Comparison of ENCODE assay signal across 2 cellular contexts in the genomic region with DNA sequence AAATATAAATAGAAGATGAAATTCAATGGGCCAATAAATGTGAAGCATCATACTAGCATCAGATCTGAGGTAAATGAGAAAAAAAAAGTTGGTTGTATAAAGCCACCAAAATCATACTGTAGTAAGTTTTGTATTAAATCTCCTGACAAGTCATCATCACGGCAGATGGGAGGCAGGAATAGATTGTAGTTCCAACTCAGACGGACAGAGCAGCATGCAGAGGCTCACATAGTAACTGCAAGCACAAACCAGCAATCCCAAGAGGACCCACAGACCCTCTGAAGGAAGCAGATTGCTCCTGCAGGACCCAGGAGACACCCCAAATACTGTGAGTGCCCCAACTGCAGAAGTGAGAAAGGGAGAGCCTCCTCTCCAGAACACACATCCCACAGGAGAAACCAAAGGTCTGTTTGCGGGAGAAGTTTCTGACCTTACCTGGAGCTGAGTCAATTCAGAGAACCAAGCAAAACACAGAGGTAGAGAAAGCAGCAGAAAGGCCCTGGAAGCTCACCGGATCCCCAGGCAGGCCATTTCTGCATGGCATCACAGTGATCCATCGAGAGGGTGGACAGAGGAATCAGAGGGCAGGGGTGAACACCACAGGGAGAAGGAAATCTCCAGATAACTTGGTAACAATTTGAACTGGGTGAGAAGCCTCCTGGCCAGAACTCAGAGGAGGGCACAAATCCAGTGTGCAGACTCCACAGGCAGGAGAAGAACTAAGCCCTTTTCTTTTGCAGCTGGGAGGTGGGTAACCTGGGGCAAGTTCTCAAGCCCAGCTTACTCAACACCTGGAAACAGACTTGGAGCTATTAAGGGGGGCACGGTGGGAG.
TF ChIP-seq lines count a peak whose summit lies in the region.

No MANE protein-coding gene starts in this region.

TF ChIP-seq in H1, 55 proteins besides CTCF, POLR2A, EP300 and RAD21 (continues in another document):
- TF ChIP-seq SUZ12 (IDR thresholded peaks at IDR 0.05; ENCODE audit: low read length) (no peak), GTF2F1 (IDR thresholded peaks at IDR 0.05; ENCODE audit: borderline replicate concordance, low read depth, low read length) (no peak), SIN3A (conservative IDR thresholded peaks at IDR 0.05 in 1 of 2, IDR thresholded peaks at IDR 0.05 in 1 of 2; ENCODE audit: low read depth in 1 of 2, low read length in 2 of 2) (no peak), BRCA1 (IDR thresholded peaks at IDR 0.05; ENCODE audit: low read depth, low read length) (no peak), SRF (IDR thresholded peaks at IDR 0.05; ENCODE audit: low read depth, low read length) (no peak), CHD1 (IDR thresholded peaks at IDR 0.05; ENCODE audit: low read depth, low read length) (no peak)
- TF ChIP-seq, protein P1, sequence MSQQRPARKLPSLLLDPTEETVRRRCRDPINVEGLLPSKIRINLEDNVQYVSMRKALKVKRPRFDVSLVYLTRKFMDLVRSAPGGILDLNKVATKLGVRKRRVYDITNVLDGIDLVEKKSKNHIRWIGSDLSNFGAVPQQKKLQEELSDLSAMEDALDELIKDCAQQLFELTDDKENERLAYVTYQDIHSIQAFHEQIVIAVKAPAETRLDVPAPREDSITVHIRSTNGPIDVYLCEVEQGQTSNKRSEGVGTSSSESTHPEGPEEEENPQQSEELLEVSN (IDR thresholded peaks at IDR 0.05) = no peak
- TF ChIP-seq, protein P2, sequence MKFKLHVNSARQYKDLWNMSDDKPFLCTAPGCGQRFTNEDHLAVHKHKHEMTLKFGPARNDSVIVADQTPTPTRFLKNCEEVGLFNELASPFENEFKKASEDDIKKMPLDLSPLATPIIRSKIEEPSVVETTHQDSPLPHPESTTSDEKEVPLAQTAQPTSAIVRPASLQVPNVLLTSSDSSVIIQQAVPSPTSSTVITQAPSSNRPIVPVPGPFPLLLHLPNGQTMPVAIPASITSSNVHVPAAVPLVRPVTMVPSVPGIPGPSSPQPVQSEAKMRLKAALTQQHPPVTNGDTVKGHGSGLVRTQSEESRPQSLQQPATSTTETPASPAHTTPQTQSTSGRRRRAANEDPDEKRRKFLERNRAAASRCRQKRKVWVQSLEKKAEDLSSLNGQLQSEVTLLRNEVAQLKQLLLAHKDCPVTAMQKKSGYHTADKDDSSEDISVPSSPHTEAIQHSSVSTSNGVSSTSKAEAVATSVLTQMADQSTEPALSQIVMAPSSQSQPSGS (IDR thresholded peaks at IDR 0.05; ENCODE audit: low read length) = no peak
- TF ChIP-seq, protein P3, sequence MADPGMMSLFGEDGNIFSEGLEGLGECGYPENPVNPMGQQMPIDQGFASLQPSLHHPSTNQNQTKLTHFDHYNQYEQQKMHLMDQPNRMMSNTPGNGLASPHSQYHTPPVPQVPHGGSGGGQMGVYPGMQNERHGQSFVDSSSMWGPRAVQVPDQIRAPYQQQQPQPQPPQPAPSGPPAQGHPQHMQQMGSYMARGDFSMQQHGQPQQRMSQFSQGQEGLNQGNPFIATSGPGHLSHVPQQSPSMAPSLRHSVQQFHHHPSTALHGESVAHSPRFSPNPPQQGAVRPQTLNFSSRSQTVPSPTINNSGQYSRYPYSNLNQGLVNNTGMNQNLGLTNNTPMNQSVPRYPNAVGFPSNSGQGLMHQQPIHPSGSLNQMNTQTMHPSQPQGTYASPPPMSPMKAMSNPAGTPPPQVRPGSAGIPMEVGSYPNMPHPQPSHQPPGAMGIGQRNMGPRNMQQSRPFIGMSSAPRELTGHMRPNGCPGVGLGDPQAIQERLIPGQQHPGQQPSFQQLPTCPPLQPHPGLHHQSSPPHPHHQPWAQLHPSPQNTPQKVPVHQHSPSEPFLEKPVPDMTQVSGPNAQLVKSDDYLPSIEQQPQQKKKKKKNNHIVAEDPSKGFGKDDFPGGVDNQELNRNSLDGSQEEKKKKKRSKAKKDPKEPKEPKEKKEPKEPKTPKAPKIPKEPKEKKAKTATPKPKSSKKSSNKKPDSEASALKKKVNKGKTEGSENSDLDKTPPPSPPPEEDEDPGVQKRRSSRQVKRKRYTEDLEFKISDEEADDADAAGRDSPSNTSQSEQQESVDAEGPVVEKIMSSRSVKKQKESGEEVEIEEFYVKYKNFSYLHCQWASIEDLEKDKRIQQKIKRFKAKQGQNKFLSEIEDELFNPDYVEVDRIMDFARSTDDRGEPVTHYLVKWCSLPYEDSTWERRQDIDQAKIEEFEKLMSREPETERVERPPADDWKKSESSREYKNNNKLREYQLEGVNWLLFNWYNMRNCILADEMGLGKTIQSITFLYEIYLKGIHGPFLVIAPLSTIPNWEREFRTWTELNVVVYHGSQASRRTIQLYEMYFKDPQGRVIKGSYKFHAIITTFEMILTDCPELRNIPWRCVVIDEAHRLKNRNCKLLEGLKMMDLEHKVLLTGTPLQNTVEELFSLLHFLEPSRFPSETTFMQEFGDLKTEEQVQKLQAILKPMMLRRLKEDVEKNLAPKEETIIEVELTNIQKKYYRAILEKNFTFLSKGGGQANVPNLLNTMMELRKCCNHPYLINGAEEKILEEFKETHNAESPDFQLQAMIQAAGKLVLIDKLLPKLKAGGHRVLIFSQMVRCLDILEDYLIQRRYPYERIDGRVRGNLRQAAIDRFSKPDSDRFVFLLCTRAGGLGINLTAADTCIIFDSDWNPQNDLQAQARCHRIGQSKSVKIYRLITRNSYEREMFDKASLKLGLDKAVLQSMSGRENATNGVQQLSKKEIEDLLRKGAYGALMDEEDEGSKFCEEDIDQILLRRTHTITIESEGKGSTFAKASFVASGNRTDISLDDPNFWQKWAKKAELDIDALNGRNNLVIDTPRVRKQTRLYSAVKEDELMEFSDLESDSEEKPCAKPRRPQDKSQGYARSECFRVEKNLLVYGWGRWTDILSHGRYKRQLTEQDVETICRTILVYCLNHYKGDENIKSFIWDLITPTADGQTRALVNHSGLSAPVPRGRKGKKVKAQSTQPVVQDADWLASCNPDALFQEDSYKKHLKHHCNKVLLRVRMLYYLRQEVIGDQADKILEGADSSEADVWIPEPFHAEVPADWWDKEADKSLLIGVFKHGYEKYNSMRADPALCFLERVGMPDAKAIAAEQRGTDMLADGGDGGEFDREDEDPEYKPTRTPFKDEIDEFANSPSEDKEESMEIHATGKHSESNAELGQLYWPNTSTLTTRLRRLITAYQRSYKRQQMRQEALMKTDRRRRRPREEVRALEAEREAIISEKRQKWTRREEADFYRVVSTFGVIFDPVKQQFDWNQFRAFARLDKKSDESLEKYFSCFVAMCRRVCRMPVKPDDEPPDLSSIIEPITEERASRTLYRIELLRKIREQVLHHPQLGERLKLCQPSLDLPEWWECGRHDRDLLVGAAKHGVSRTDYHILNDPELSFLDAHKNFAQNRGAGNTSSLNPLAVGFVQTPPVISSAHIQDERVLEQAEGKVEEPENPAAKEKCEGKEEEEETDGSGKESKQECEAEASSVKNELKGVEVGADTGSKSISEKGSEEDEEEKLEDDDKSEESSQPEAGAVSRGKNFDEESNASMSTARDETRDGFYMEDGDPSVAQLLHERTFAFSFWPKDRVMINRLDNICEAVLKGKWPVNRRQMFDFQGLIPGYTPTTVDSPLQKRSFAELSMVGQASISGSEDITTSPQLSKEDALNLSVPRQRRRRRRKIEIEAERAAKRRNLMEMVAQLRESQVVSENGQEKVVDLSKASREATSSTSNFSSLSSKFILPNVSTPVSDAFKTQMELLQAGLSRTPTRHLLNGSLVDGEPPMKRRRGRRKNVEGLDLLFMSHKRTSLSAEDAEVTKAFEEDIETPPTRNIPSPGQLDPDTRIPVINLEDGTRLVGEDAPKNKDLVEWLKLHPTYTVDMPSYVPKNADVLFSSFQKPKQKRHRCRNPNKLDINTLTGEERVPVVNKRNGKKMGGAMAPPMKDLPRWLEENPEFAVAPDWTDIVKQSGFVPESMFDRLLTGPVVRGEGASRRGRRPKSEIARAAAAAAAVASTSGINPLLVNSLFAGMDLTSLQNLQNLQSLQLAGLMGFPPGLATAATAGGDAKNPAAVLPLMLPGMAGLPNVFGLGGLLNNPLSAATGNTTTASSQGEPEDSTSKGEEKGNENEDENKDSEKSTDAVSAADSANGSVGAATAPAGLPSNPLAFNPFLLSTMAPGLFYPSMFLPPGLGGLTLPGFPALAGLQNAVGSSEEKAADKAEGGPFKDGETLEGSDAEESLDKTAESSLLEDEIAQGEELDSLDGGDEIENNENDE (IDR thresholded peaks at IDR 0.05; ENCODE audit: insufficient replicate concordance, low read length) = no peak

TF ChIP-seq in HepG2, 621 proteins besides CTCF, POLR2A, EP300 and RAD21:
- TF ChIP-seq RORA (CRISPR knock-in tag; IDR thresholded peaks at IDR 0.05) (no peak), ZNF24 (IDR thresholded peaks at IDR 0.05) (no peak), ZFYVE20 (CRISPR knock-in tag; IDR thresholded peaks at IDR 0.05; ENCODE audit: borderline replicate concordance, low read depth) (no peak), ZNF354B (CRISPR knock-in tag; IDR thresholded peaks at IDR 0.05) (no peak)
- TF ChIP-seq, protein P4, sequence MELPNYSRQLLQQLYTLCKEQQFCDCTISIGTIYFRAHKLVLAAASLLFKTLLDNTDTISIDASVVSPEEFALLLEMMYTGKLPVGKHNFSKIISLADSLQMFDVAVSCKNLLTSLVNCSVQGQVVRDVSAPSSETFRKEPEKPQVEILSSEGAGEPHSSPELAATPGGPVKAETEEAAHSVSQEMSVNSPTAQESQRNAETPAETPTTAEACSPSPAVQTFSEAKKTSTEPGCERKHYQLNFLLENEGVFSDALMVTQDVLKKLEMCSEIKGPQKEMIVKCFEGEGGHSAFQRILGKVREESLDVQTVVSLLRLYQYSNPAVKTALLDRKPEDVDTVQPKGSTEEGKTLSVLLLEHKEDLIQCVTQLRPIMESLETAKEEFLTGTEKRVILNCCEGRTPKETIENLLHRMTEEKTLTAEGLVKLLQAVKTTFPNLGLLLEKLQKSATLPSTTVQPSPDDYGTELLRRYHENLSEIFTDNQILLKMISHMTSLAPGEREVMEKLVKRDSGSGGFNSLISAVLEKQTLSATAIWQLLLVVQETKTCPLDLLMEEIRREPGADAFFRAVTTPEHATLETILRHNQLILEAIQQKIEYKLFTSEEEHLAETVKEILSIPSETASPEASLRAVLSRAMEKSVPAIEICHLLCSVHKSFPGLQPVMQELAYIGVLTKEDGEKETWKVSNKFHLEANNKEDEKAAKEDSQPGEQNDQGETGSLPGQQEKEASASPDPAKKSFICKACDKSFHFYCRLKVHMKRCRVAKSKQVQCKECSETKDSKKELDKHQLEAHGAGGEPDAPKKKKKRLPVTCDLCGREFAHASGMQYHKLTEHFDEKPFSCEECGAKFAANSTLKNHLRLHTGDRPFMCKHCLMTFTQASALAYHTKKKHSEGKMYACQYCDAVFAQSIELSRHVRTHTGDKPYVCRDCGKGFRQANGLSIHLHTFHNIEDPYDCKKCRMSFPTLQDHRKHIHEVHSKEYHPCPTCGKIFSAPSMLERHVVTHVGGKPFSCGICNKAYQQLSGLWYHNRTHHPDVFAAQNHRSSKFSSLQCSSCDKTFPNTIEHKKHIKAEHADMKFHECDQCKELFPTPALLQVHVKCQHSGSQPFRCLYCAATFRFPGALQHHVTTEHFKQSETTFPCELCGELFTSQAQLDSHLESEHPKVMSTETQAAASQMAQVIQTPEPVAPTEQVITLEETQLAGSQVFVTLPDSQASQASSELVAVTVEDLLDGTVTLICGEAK (IDR thresholded peaks at IDR 0.05) = no peak
- TF ChIP-seq, protein P4 (CRISPR knock-in tag; IDR thresholded peaks at IDR 0.05) = no peak
- TF ChIP-seq, protein P5, sequence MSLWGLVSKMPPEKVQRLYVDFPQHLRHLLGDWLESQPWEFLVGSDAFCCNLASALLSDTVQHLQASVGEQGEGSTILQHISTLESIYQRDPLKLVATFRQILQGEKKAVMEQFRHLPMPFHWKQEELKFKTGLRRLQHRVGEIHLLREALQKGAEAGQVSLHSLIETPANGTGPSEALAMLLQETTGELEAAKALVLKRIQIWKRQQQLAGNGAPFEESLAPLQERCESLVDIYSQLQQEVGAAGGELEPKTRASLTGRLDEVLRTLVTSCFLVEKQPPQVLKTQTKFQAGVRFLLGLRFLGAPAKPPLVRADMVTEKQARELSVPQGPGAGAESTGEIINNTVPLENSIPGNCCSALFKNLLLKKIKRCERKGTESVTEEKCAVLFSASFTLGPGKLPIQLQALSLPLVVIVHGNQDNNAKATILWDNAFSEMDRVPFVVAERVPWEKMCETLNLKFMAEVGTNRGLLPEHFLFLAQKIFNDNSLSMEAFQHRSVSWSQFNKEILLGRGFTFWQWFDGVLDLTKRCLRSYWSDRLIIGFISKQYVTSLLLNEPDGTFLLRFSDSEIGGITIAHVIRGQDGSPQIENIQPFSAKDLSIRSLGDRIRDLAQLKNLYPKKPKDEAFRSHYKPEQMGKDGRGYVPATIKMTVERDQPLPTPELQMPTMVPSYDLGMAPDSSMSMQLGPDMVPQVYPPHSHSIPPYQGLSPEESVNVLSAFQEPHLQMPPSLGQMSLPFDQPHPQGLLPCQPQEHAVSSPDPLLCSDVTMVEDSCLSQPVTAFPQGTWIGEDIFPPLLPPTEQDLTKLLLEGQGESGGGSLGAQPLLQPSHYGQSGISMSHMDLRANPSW (CRISPR knock-in tag; IDR thresholded peaks at IDR 0.05; ENCODE audit: borderline replicate concordance) = no peak
- TF ChIP-seq, protein P6, sequence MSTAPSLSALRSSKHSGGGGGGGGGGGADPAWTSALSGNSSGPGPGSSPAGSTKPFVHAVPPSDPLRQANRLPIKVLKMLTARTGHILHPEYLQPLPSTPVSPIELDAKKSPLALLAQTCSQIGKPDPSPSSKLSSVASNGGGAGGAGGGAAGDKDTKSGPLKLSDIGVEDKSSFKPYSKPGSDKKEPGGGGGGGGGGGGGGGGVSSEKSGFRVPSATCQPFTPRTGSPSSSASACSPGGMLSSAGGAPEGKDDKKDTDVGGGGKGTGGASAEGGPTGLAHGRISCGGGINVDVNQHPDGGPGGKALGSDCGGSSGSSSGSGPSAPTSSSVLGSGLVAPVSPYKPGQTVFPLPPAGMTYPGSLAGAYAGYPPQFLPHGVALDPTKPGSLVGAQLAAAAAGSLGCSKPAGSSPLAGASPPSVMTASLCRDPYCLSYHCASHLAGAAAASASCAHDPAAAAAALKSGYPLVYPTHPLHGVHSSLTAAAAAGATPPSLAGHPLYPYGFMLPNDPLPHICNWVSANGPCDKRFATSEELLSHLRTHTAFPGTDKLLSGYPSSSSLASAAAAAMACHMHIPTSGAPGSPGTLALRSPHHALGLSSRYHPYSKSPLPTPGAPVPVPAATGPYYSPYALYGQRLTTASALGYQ (CRISPR knock-in tag; IDR thresholded peaks at IDR 0.05) = no peak
